Comparison of ENCODE assay signal across 14 cellular contexts in the genomic region with DNA sequence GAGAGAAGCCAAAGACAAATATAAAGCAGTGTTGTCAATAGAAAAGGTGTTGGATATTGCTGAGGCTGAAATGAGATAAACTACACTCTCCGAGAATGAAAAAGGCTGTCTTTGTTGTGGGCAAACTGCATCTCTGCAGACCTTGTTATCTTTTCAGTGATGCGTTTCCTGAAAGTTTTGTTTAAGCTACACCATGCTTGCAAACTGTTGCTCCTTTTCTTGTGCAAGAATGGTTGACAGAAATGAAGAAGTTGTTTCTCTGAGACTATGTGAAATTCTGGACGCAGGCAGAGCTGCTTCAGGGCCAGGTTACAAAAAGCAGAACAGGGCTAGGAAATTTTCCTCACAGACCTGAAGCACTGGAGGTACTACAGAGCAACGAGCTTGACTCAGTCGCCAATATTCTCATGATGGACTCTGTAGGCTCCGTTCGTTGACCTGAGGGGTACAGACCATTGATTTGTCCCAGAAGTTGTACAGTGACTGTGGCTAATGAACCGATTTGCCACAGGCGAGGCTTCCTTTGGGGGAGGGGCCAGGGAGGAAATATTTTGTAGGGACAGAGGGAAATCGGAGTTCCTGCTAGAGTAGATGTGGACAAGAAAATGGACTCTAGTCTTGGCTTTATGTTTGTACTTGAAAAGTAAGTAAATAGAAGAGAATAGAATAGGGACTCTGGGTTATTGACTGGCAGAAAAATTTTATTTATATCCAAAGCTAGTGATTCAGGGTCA. TPM values are rescaled to one million over a fixed set of nuclear protein-coding genes. Genes with fewer than 3 reads are reported as not detected.
A peak's percentile ranks its signal among the peaks of the same experiment; 100 is the strongest.
DNase-seq lines count a peak whose midpoint lies in the region; ATAC-seq, FAIRE-seq and TF ChIP-seq lines count a peak whose summit lies in the region.
"Had no signal": no experiment of that assay in that cellular context is flagged by ENCODE, and none has a peak within 500 bp of the region (broad histone marks: within the 10 kb centered on the region; RNA-seq: fewer than 3 reads in every experiment).

No MANE protein-coding gene starts in this region.

- H3K4me3 ChIP-seq in GM12878 (no peak overlapping the region), spleen (peak overlapping the region in 1 of 8 donors; percentile 37)
- H3K4me3 ChIP-seq: breast epithelium, lower lobe of right lung had no signal

- TF ChIP-seq POLR2A in GM12878 (IDR thresholded peaks at IDR 0.05; ENCODE audit: low read depth, low read length) = no peak
- no peak for TF ChIP-seq POLR2A in spleen (IDR thresholded peaks at IDR 0.05)

- TF ChIP-seq EP300 in GM12878 (IDR thresholded peaks at IDR 0.05; ENCODE audit: borderline replicate concordance in 1 of 2, control insufficient read depth in 1 of 2, low read depth in 2 of 2, low read length in 2 of 2) = no peak

- H3K4me2 ChIP-seq in GM12878 (ENCODE audit: control insufficient read depth, insufficient read depth) = peak overlapping the region; percentile 12; the same call in 1 of the 2 replicates

- H3K9me3 Mint-ChIP-seq in activated naive CD4-positive, alpha-beta T cell treated with anti-CD3 and anti-CD28 coated beads, Interleukin-2, amount 10 ng/mL, durations not matched to agents 7 days and 5 days = no peaks in the 10 kb centered on the region

- peak; percentile 47 for DNase-seq in activated naive CD4-positive, alpha-beta T cell treated with anti-CD3 and anti-CD28 coated beads, Interleukin-2, amount 10 ng/mL, durations not matched to agents 7 days and 5 days
- no peak for DNase-seq in activated naive CD4-positive, alpha-beta T cell (lab: John Stamatoyannopoulos, UW)
- DNase-seq in NOMO-1 treated with dmso at 0.1 percent for 144 hours (lab: John Stamatoyannopoulos, UW; ENCODE audit: unreplicated experiment) (peak; percentile 90), GM12878 (ENCODE audit: low read depth, low spot score) (no peak), spleen (no peak), SW480 (ENCODE audit: low spot score) (no peak), GM03348 (ENCODE audit: low spot score) (no peak)
- DNase-seq: activated T-cell treated with anti-CD3 and anti-CD28 coated beads, Interleukin-2, amount 50 U/mL, for 48 hours; lower lobe of right lung; NCI-H2081; posterior cingulate gyrus had no signal

- H3K9me3 ChIP-seq in GM12878 (replicated peaks; ENCODE audit: control insufficient read depth, insufficient read depth, low read length) (no peaks in the 10 kb centered on the region), spleen (no peaks in the 10 kb centered on the region)
- H3K9me3 ChIP-seq: breast epithelium, lower lobe of right lung had no signal

- RAD21 ChIA-PET in GM12878 (lab: Charles Lee; ENCODE audit: unreplicated experiment) = interaction anchor here (1.1 kb wide), 1 partner anchor 65 kb away, joined by 3 read pairs; no protein-coding TSS in a partner anchor

- H3K36me3 Mint-ChIP-seq in activated naive CD4-positive, alpha-beta T cell treated with anti-CD3 and anti-CD28 coated beads, Interleukin-2, amount 10 ng/mL, durations not matched to agents 7 days and 5 days = no peaks in the 10 kb centered on the region

- SMC1A ChIA-PET in GM12878 (lab: Charles Lee; ENCODE audit: uncharacterized antibody, unreplicated experiment) = interaction anchor here (0.7 to 2.6 kb wide), 4 partner anchors 25 to 127 kb away, joined by 3 to 9 read pairs (median 4); no protein-coding TSS in a partner anchor

- intact Hi-C loops in GM12878 (cut with micrococcal nuclease; ENCODE audit: unreplicated experiment) = no loop called here
- intact Hi-C loops in spleen (cut with DNase I; ENCODE audit: low total_unique reads) = no loop called here

- POLR2A ChIA-PET in GM12878 (lab: Charles Lee) = interaction anchor here (0.5 to 1.0 kb wide), 2 partner anchors 33 to 184 kb away, joined by 3 to 4 read pairs; no protein-coding TSS in a partner anchor

- H3K9ac ChIP-seq in GM12878 (ENCODE audit: control insufficient read depth, insufficient read depth, low read length) = no peak overlapping the region

- peaks cover 45% of the 10 kb centered on the region for H3K4me1 Mint-ChIP-seq in activated naive CD4-positive, alpha-beta T cell treated with anti-CD3 and anti-CD28 coated beads, Interleukin-2, amount 10 ng/mL, durations not matched to agents 7 days and 5 days

- no peak for TF ChIP-seq CTCF in GM12878 (IDR thresholded peaks at IDR 0.05 in 2 of 3, conservative IDR thresholded peaks at IDR 0.05 in 1 of 3; ENCODE audit: control insufficient read depth in 2 of 3, extremely low read depth in 1 of 3, insufficient read depth in 1 of 3, low read depth in 3 of 3, low read length in 3 of 3)
- TF ChIP-seq CTCF in spleen (IDR thresholded peaks at IDR 0.05 in 8 of 11, conservative IDR thresholded peaks at IDR 0.05 in 3 of 11) = no peak

- H3K27ac ChIP-seq in GM12878 (ENCODE audit: control insufficient read depth, insufficient read depth) = no peak overlapping the region
- peak overlapping the region in 7 of 8 donors; percentile 34 to 87 (median 77) for H3K27ac ChIP-seq in spleen
- H3K27ac ChIP-seq: breast epithelium, lower lobe of right lung had no signal

- CTCF ChIA-PET in activated naive CD4-positive, alpha-beta T cell treated with anti-CD3 and anti-CD28 coated beads, Interleukin-2, amount 10 ng/mL, durations not matched to agents 7 days and 5 days (lab: Charles Lee) = interaction anchor here (0.7 to 1.6 kb wide), 3 partner anchors 13 to 127 kb away, joined by 3 to 4 read pairs (median 3); no protein-coding TSS in a partner anchor
- CTCF ChIA-PET in GM12878 (lab: Yijun Ruan, JAX) = interaction anchor here (1.0 kb wide), 1 partner anchor 128 kb away, joined by 7 read pairs; no protein-coding TSS in a partner anchor

- H3K79me2 ChIP-seq in GM12878 (ENCODE audit: control insufficient read depth, insufficient read depth, low read length) = peaks cover 15% of the 10 kb centered on the region

- H4K20me1 ChIP-seq in GM12878 (ENCODE audit: control insufficient read depth, insufficient read depth) = no peaks in the 10 kb centered on the region; the same call in 1 of the 2 replicates

- TF ChIP-seq RAD21 in GM12878 (IDR thresholded peaks at IDR 0.05; ENCODE audit: insufficient read depth, low read depth, low read length) = no peak

- FAIRE-seq in GM12878 (lab: Jason Lieb, UNC) = no peak
- FAIRE-seq: TTC549 had no signal

- H3K36me3 ChIP-seq in GM12878 (ENCODE audit: control insufficient read depth in 2 of 2, insufficient read depth in 2 of 2, low read length in 1 of 2) (no peaks in the 10 kb centered on the region), spleen (no peaks in the 10 kb centered on the region)
- H3K36me3 ChIP-seq: breast epithelium, lower lobe of right lung had no signal

- H3K4me1 ChIP-seq in GM12878 (ENCODE audit: control insufficient read depth, insufficient read depth, low read length) (no peaks in the 10 kb centered on the region), spleen (peaks cover 4 to 42% (median 24%) of the 10 kb centered on the region in 6 donors)
- H3K4me1 ChIP-seq: breast epithelium had no signal

- no TSS peak for BruUV-seq in GM12878 (replicated peaks; lab: Mats Ljungman, UMichigan)

- H3K27me3 ChIP-seq in GM12878 (replicated peaks in 1 of 2; ENCODE audit: control insufficient read depth in 2 of 2, insufficient read depth in 2 of 2, low read length in 1 of 2) (no peaks in the 10 kb centered on the region), spleen (replicated peaks in 1 of 7) (no peaks in the 10 kb centered on the region)
- H3K27me3 ChIP-seq: breast epithelium had no signal

- ATAC-seq in GM12878 = no peak
- no peak for ATAC-seq in activated CD4-positive, CD25-positive, alpha-beta regulatory T cell treated with anti-CD3 and anti-CD28 coated beads, Interleukin-2, amount 50 U/mL, for 24 hours
- ATAC-seq: lower lobe of right lung had no signal

- peak overlapping the region; percentile 24 for H3K4me3 Mint-ChIP-seq in activated naive CD4-positive, alpha-beta T cell treated with anti-CD3 and anti-CD28 coated beads, Interleukin-2, amount 10 ng/mL, durations not matched to agents 7 days and 5 days

- in situ Hi-C loops in GM12878 (cut with MboI) = no loop called here

- peaks cover 4% of the 10 kb centered on the region for H3K27me3 Mint-ChIP-seq in activated naive CD4-positive, alpha-beta T cell treated with anti-CD3 and anti-CD28 coated beads, Interleukin-2, amount 10 ng/mL, durations not matched to agents 7 days and 5 days

- WGBS in GM12878 (ENCODE audit: insufficient coverage, insufficient replicate concordance, low lambda C conversion rate, missing lambda C conversion rate) = 6% methylated on average over 10 of the region's 10 CpGs
- 22 to 42% (median 32%) methylated on average over 10 of the region's 10 CpGs for WGBS in spleen, 5 donors

- H2AFZ ChIP-seq in GM12878 (ENCODE audit: control insufficient read depth, low read depth, low read length) = peak overlapping the region; percentile 38; the same call in 1 of the 2 replicates

- peak overlapping the region; percentile 92 for H3K27ac Mint-ChIP-seq in activated naive CD4-positive, alpha-beta T cell treated with anti-CD3 and anti-CD28 coated beads, Interleukin-2, amount 10 ng/mL, durations not matched to agents 7 days and 5 days

TF ChIP-seq in GM12878, 131 proteins besides CTCF, POLR2A, EP300 and RAD21:
- TF ChIP-seq STAT3 (IDR thresholded peaks at IDR 0.05; ENCODE audit: low read depth, low read length) (no peak), RUNX3 (IDR thresholded peaks at IDR 0.05; ENCODE audit: low read length) (0 out of 2 replicates have a peak, but pooled peaks have one; percentile 9), ASH2L (IDR thresholded peaks at IDR 0.05; ENCODE audit: borderline replicate concordance, low read depth) (no peak), RAD51 (IDR thresholded peaks at IDR 0.05) (no peak)

RNA-seq across cellular contexts. Expression of gene ATL2, which starts 3.5 kb away (rescaled TPM):
- 377 and 379 TPM in 2 replicates for total RNA-seq in GM12878 (2013; cell fraction: nucleolus; rRNA removed)
- total RNA-seq in GM12878 (2014; rRNA removed) (49.6 and 60.7 TPM in 2 replicates), GM12878 (2014; rRNA removed; fragmentation: Illumina TruSeq; extraction: Trizol) (44.7 and 51.5 TPM in 2 replicates), GM12878 (2021) (44.4 and 48.2 TPM in 2 replicates), spleen (100 to 1,000 TPM in 1 of 7 donors, 10 to 100 TPM in 6; 62.0 to 100 (median 66.1) TPM)
- polyA plus RNA-seq in GM12878 (2011; ENCODE audit: low read depth) = 15.7 TPM
- polyA plus RNA-seq in GM12878 (2011; rRNA removed) (49.6 and 68.7 TPM in 2 replicates), GM12878 (2014; fragmentation: Illumina TruSeq; extraction: Trizol) (43.3 and 53.6 TPM in 2 replicates), GM12878 (2014; fragmentation: Nextera tagmentation; extraction: Ambion mirVana) (10 to 100 TPM in 1 of 2 experiments, 1 to 10 TPM in 1; 8.6 to 12.6 TPM), GM12878 (2014; rRNA removed) (40.2 and 40.7 TPM in 2 replicates), GM12878 (2016; fragmentation: Nextera tagmentation; extraction: Ambion mirVana) (10 to 100 TPM; 33.2 to 34.5 TPM), spleen (10 to 100 TPM; 17.5 to 21.3 (median 19.0) TPM)
- 35.8 and 40.6 TPM in 2 replicates for polyA plus RNA-seq in GM12878 (2011; cell fraction: cytosol; rRNA removed)
- 71.5 and 131 TPM in 2 replicates for polyA plus RNA-seq in GM12878 (2011; cell fraction: nucleus; rRNA removed)
- polyA plus RNA-seq in GM12878 (2012) = 19.0 and 27.1 TPM in 2 replicates
- polyA minus RNA-seq in GM12878 (2011; rRNA and poly(A)+ RNA removed) = 33.8 and 61.5 TPM in 2 replicates
- polyA minus RNA-seq in GM12878 (2011; cell fraction: cytosol; rRNA and poly(A)+ RNA removed) = 16.3 and 19.1 TPM in 2 replicates
- 62.7 and 96.7 TPM in 2 replicates for polyA minus RNA-seq in GM12878 (2011; cell fraction: nucleus; rRNA and poly(A)+ RNA removed)

Comparison
In these comparisons a context has a peak if more than half of its experiments do, and no peak if none do; other contexts are left out.
1. DNase-seq: peak in activated naive CD4-positive, alpha-beta T cell treated with anti-CD3 and anti-CD28 coated beads, Interleukin-2, amount 10 ng/mL, durations not matched to agents 7 days and 5 days (single experiment) and NOMO-1 treated with dmso at 0.1 percent for 144 hours (single experiment); none in activated naive CD4-positive, alpha-beta T cell (0 of 4), GM12878 (single experiment), spleen (single experiment), SW480 (single experiment) and GM03348 (single experiment).